Comparison of ENCODE assay signal across 1 cellular context in genomic region chr20:827981-828380, GRCh38. TPM values are rescaled to one million over a fixed set of nuclear protein-coding genes. Genes with fewer than 3 reads are reported as not detected.
"Had no signal": no experiment of that assay in that cellular context is flagged by ENCODE, and none has a peak within 500 bp of the region (broad histone marks: within the 10 kb centered on the region; RNA-seq: fewer than 3 reads in every experiment).

No MANE protein-coding gene starts in this region.

RNA-seq across cellular contexts. Expression of gene SLC52A3, which starts 59.7 kb away (rescaled TPM):
- total RNA-seq: SJSA1 had no signal
